8 cellular contexts compared by ENCODE assay signal in genomic region chr6:30686908-30687658, GRCh38. TPM values are rescaled to one million over a fixed set of nuclear protein-coding genes. Genes with fewer than 3 reads are reported as not detected.
DNase-seq lines count a peak whose midpoint lies in the region; ATAC-seq and TF ChIP-seq lines count a peak whose summit lies in the region.

No MANE protein-coding gene starts in this region.

- H3K4me2 ChIP-seq in GM23338, result peak overlapping the region; percentile 98

- H2AFZ ChIP-seq in GM23338, result peak overlapping the region; percentile 94

- peak; percentile 31 for ATAC-seq in GM23338

- H3K36me3 Mint-ChIP-seq in GM23338 (ENCODE audit: low read depth), result peaks cover 18% of the 10 kb centered on the region

- peaks cover 37% of the 10 kb centered on the region for H3K27me3 Mint-ChIP-seq in GM23338 (ENCODE audit: insufficient read depth, low read depth, poor library complexity)

- no peaks in the 10 kb centered on the region for H3K9me3 ChIP-seq in neutrophil

- H3K4me3 ChIP-seq in GM23338 (peak overlapping the region; percentile 99), neutrophil (ENCODE audit: low read depth in 1 of 2, low read length in 1 of 2) (peak overlapping the region; percentile 95 to 100)

- H3K36me3 ChIP-seq in GM23338 (ENCODE audit: insufficient read depth), result no peaks in the 10 kb centered on the region
- peaks cover 5% of the 10 kb centered on the region for H3K36me3 ChIP-seq in neutrophil

- no peaks in the 10 kb centered on the region; the same call in 2 of the 3 replicates for H3K9me3 Mint-ChIP-seq in GM23338

- H3K9me2 ChIP-seq in GM23338 (ENCODE audit: insufficient read depth), result no peaks in the 10 kb centered on the region

- H3K4me1 ChIP-seq in GM23338 (ENCODE audit: insufficient read depth), result peaks cover 53% of the 10 kb centered on the region
- peaks cover 52 to 69% of the 10 kb centered on the region in 2 experiments for H3K4me1 ChIP-seq in neutrophil (ENCODE audit: control insufficient read depth in 1 of 2, insufficient read depth in 1 of 2, low read depth in 1 of 2, low read length in 1 of 2)

- peak overlapping the region; percentile 84; the same call in 1 of the 2 replicates for H3K27ac Mint-ChIP-seq in GM23338

- no peaks in the 10 kb centered on the region for H4K20me1 ChIP-seq in GM23338 (replicated peaks; ENCODE audit: insufficient read depth)

- H3F3A ChIP-seq in GM23338 (replicated peaks; ENCODE audit: low read depth), result peaks cover 17% of the 10 kb centered on the region

- H3K79me2 ChIP-seq in GM23338 (replicated peaks; ENCODE audit: insufficient read depth), result peaks cover 19% of the 10 kb centered on the region

- DNase-seq in DMS79 treated with DMSO at 0.1 percent for 48 hours (lab: John Stamatoyannopoulos, UW) (peak; percentile 82), GM23338 (ENCODE audit: low spot score) (peak; percentile 84), M059J (ENCODE audit: low read depth) (peak; percentile 99), foreskin melanocyte (peak; percentile 90), superior temporal gyrus (ENCODE audit: extremely low spot score) (peak; percentile 17)
- DNase-seq in activated gamma-delta T cell treated with anti-CD3 and anti-CD28 coated beads, Interleukin-2, amount 50 U/mL, for 16 hours (ENCODE audit: low read depth), result peak; percentile 49

- peaks cover 71% of the 10 kb centered on the region for H3K4me1 Mint-ChIP-seq in GM23338

- TF ChIP-seq POLR2A in Raji (IDR thresholded peaks at IDR 0.05; ENCODE audit: insufficient read depth, low read depth, low read length), result peak; percentile 55; the same call in 1 of the 2 replicates

- H3K27ac ChIP-seq in GM23338 (ENCODE audit: low read depth) (peak overlapping the region; percentile 59; the same call in 1 of the 2 replicates), neutrophil (peak overlapping the region; percentile 95)

- TF ChIP-seq CTCF in GM23338 (conservative IDR thresholded peaks at IDR 0.05; ENCODE audit: low read depth in 2 of 2) (no peak), neutrophil (IDR thresholded peaks at IDR 0.05) (no peak)

- H3K27me3 ChIP-seq in GM23338 (ENCODE audit: insufficient read depth), result 0 out of 2 replicates have a peak, but pooled peaks cover 5% of the 10 kb centered on the region
- no peaks in the 10 kb centered on the region for H3K27me3 ChIP-seq in neutrophil

- H3K4me3 Mint-ChIP-seq in GM23338, result peak overlapping the region; percentile 81

TF ChIP-seq in GM23338, 12 proteins besides CTCF, POLR2A, EP300 and RAD21 (continues in another document):
- TF ChIP-seq STAT1 (IDR thresholded peaks at IDR 0.05; ENCODE audit: unreplicated experiment), result no peak
- 0 out of 2 replicates have a peak, but pooled peaks have one; percentile 5 for TF ChIP-seq CREB1 (CRISPR knock-in tag; IDR thresholded peaks at IDR 0.05; ENCODE audit: low read depth)
- no peak for TF ChIP-seq JUNB (IDR thresholded peaks at IDR 0.05; ENCODE audit: unreplicated experiment)
- TF ChIP-seq, protein P1, sequence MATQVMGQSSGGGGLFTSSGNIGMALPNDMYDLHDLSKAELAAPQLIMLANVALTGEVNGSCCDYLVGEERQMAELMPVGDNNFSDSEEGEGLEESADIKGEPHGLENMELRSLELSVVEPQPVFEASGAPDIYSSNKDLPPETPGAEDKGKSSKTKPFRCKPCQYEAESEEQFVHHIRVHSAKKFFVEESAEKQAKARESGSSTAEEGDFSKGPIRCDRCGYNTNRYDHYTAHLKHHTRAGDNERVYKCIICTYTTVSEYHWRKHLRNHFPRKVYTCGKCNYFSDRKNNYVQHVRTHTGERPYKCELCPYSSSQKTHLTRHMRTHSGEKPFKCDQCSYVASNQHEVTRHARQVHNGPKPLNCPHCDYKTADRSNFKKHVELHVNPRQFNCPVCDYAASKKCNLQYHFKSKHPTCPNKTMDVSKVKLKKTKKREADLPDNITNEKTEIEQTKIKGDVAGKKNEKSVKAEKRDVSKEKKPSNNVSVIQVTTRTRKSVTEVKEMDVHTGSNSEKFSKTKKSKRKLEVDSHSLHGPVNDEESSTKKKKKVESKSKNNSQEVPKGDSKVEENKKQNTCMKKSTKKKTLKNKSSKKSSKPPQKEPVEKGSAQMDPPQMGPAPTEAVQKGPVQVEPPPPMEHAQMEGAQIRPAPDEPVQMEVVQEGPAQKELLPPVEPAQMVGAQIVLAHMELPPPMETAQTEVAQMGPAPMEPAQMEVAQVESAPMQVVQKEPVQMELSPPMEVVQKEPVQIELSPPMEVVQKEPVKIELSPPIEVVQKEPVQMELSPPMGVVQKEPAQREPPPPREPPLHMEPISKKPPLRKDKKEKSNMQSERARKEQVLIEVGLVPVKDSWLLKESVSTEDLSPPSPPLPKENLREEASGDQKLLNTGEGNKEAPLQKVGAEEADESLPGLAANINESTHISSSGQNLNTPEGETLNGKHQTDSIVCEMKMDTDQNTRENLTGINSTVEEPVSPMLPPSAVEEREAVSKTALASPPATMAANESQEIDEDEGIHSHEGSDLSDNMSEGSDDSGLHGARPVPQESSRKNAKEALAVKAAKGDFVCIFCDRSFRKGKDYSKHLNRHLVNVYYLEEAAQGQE (IDR thresholded peaks at IDR 0.05; ENCODE audit: unreplicated experiment), result no peak
- TF ChIP-seq EZH2 (IDR thresholded peaks at IDR 0.05; ENCODE audit: low read depth, unreplicated experiment), result no peak
- no peak for TF ChIP-seq ZNF331 (CRISPR knock-in tag; IDR thresholded peaks at IDR 0.05; ENCODE audit: low read depth)
- no peak for TF ChIP-seq ETS1 (IDR thresholded peaks at IDR 0.05)
- no peak for TF ChIP-seq ZNF114 (CRISPR knock-in tag; IDR thresholded peaks at IDR 0.05)

RNA-seq across cellular contexts. Expression of gene PPP1R18, which starts 0.6 kb away (rescaled TPM):
- 18.2 and 19.2 TPM in 2 replicates for total RNA-seq in GM23338 (2014; rRNA removed; shearing (Covaris generic))
- 17.1 and 21.2 TPM in 2 replicates for polyA plus RNA-seq in GM23338 (2016; fragmentation: Nextera tagmentation; extraction: Ambion mirVana)
- total RNA-seq in M059J (2014; rRNA removed; shearing (Covaris generic)), result 100 and 139 TPM in 2 replicates

RNA-seq across cellular contexts. Expression of gene NRM, which starts 3.7 kb away (rescaled TPM):
- 11.3 and 13.8 TPM in 2 replicates for total RNA-seq in GM23338 (2014; rRNA removed; shearing (Covaris generic))
- polyA plus RNA-seq in GM23338 (2016; fragmentation: Nextera tagmentation; extraction: Ambion mirVana), result 29.7 and 33.8 TPM in 2 replicates
- 36.3 and 38.2 TPM in 2 replicates for total RNA-seq in M059J (2014; rRNA removed; shearing (Covaris generic))

RNA-seq across cellular contexts. Expression of gene DHX16, which starts 14.3 kb away (rescaled TPM):
- total RNA-seq in GM23338 (2014; rRNA removed; shearing (Covaris generic)), result 30.8 and 31.3 TPM in 2 replicates
- 16.0 and 16.2 TPM in 2 replicates for polyA plus RNA-seq in GM23338 (2016; fragmentation: Nextera tagmentation; extraction: Ambion mirVana)
- total RNA-seq in M059J (2014; rRNA removed; shearing (Covaris generic)), result 52.2 and 64.8 TPM in 2 replicates

RNA-seq across cellular contexts. Expression of gene MDC1, which starts 30.0 kb away (rescaled TPM):
- 28.9 and 32.7 TPM in 2 replicates for total RNA-seq in GM23338 (2014; rRNA removed; shearing (Covaris generic))
- 17.2 and 19.7 TPM in 2 replicates for polyA plus RNA-seq in GM23338 (2016; fragmentation: Nextera tagmentation; extraction: Ambion mirVana)
- 9.9 and 10.9 TPM in 2 replicates for total RNA-seq in M059J (2014; rRNA removed; shearing (Covaris generic))

RNA-seq across cellular contexts. Expression of gene TUBB, which starts 33.1 kb away (rescaled TPM):
- total RNA-seq in GM23338 (2014; rRNA removed; shearing (Covaris generic)), result 1,591 and 1,704 TPM in 2 replicates
- 1,041 and 1,059 TPM in 2 replicates for polyA plus RNA-seq in GM23338 (2016; fragmentation: Nextera tagmentation; extraction: Ambion mirVana)
- total RNA-seq in M059J (2014; rRNA removed; shearing (Covaris generic)), result 1,768 and 1,968 TPM in 2 replicates

Comparison
In these comparisons a context has a peak if more than half of its experiments do, and no peak if none do; other contexts are left out.
1. Peak in every context shown above with its lines: DNase-seq, ATAC-seq, H3K4me3 ChIP-seq and H3K27ac ChIP-seq.
2. DNase-seq: peak in every context shown above with its lines; median percentile 99 in M059J; 90 in foreskin melanocyte; 84 in GM23338; 82 in DMS79 treated with DMSO at 0.1 percent for 48 hours; 49 in activated gamma-delta T cell treated with anti-CD3 and anti-CD28 coated beads, Interleukin-2, amount 50 U/mL, for 16 hours; 17 in superior temporal gyrus.